In genomic region chr6:12137480-12137879, GRCh38 we compare ENCODE assay signal across 11 cellular contexts.
DNase-seq lines count a peak whose midpoint lies in the region; ATAC-seq, FAIRE-seq and TF ChIP-seq lines count a peak whose summit lies in the region.
"Had no signal": no experiment of that assay in that cellular context is flagged by ENCODE, and none has a peak within 500 bp of the region (broad histone marks: within the 10 kb centered on the region; RNA-seq: fewer than 3 reads in every experiment).

No MANE protein-coding gene starts in this region.

- 85% methylated on average over 1 of the region's 1 CpG for WGBS in K562 (ENCODE audit: insufficient coverage, low coverage, missing lambda C conversion rate)
- WGBS in transverse colon (ENCODE audit: low coverage in 1 of 2), 2 donors = 83 to 89% methylated on average over 1 of the region's 1 CpG

- no peak overlapping the region for H3K4me3 Mint-ChIP-seq in MCF 10A (ENCODE audit: unreplicated experiment)

- H3K27me3 ChIP-seq in breast epithelium (no peaks in the 10 kb centered on the region), K562 (ENCODE audit: control insufficient read depth in 2 of 2, insufficient read depth in 2 of 2, low read length in 2 of 2) (no peaks in the 10 kb centered on the region), transverse colon (no peaks in the 10 kb centered on the region)

- CTCF ChIA-PET in MCF 10A (lab: Yijun Ruan, JAX) = no interaction called here
- CTCF ChIA-PET in K562 (lab: Yijun Ruan, JAX; ENCODE audit: low intra/inter-chr PET ratio) = no interaction called here

- no peak overlapping the region for H3K27ac ChIP-seq in breast epithelium
- H3K27ac ChIP-seq in K562 (ENCODE audit: extremely low read depth, low read depth, low read length) = no peak overlapping the region
- no peak overlapping the region for H3K27ac ChIP-seq in transverse colon
- H3K27ac ChIP-seq: epithelial cell of prostate had no signal

- TF ChIP-seq CTCF in MCF 10A (IDR thresholded peaks at IDR 0.05; ENCODE audit: unreplicated experiment) = no peak
- no peak for TF ChIP-seq CTCF in breast epithelium (IDR thresholded peaks at IDR 0.05)
- no peak for TF ChIP-seq CTCF in K562 (IDR thresholded peaks at IDR 0.05 in 2 of 3, conservative IDR thresholded peaks at IDR 0.05 in 1 of 3; ENCODE audit: insufficient read depth in 2 of 3, low read depth in 1 of 3, low read length in 3 of 3)
- TF ChIP-seq CTCF in transverse colon (IDR thresholded peaks at IDR 0.05) = no peak

- no peaks in the 10 kb centered on the region for H4K20me1 ChIP-seq in K562 (replicated peaks; ENCODE audit: control insufficient read depth, insufficient read depth, low read length)

- H3K4me1 Mint-ChIP-seq in MCF 10A (ENCODE audit: insufficient read depth, unreplicated experiment) = peaks cover 16% of the 10 kb centered on the region

- FAIRE-seq in K562 (lab: Jason Lieb, UNC) = peak; percentile 68

- no peak for TF ChIP-seq RAD21 in K562 (CRISPR knock-in tag; conservative IDR thresholded peaks at IDR 0.05 in 1 of 2, IDR thresholded peaks at IDR 0.05 in 1 of 2)

- no peaks in the 10 kb centered on the region for H3K36me3 Mint-ChIP-seq in MCF 10A (ENCODE audit: insufficient read depth, unreplicated experiment)

- H3K4me2 ChIP-seq in K562 (ENCODE audit: insufficient read depth, low read length) = no peak overlapping the region

- no peaks in the 10 kb centered on the region for H3K4me1 ChIP-seq in breast epithelium
- H3K4me1 ChIP-seq in K562 (replicated peaks in 1 of 2; ENCODE audit: control insufficient read depth in 2 of 2, insufficient read depth in 2 of 2, low read length in 2 of 2) = no peaks in the 10 kb centered on the region
- H3K4me1 ChIP-seq in transverse colon = peaks cover 0 to 9% (median 2%) of the 10 kb centered on the region in 4 donors

- TF ChIP-seq POLR2A in breast epithelium (IDR thresholded peaks at IDR 0.05) (no peak), K562 (conservative IDR thresholded peaks at IDR 0.05) (no peak), transverse colon (IDR thresholded peaks at IDR 0.05) (no peak)

- intact Hi-C loops in MCF 10A (cut with micrococcal nuclease) = no loop called here
- intact Hi-C loops in breast epithelium (cut with DNase I; ENCODE audit: low total_unique reads) = no loop called here
- intact Hi-C loops in K562 (cut with micrococcal nuclease) = no loop called here
- intact Hi-C loops in transverse colon (cut with DNase I; ENCODE audit: low total_unique reads) = no loop called here

- no peaks in the 10 kb centered on the region for H3K27me3 Mint-ChIP-seq in MCF 10A (ENCODE audit: insufficient read depth, unreplicated experiment)

- H2AFZ ChIP-seq in K562 (ENCODE audit: low read depth, low read length) = no peak overlapping the region

- DNase-seq in MCF 10A (ENCODE audit: unreplicated experiment) (peak; percentile 80), breast epithelium (ENCODE audit: low spot score in 2 of 2) (no peak), K562 (ENCODE audit: extremely low read depth in 1 of 4, low spot score in 3 of 4) (peak in 3 of 4 experiments; percentile 30 to 57 (median 36)), inferior parietal cortex (ENCODE audit: extremely low spot score) (peak; percentile 72), transverse colon (peak; percentile 23), amniotic stem cell (lab: John Stamatoyannopoulos, UW) (no peak), NCI-H1930 (lab: John Stamatoyannopoulos, UW) (no peak)
- DNase-seq: activated T-cell treated with anti-CD3 and anti-CD28 coated beads, Interleukin-2, amount 50 U/mL, for 48 hours; NCI-H2081 treated with DMSO at 0.1 percent for 48 hours had no signal

- H3K9me3 Mint-ChIP-seq in MCF 10A (ENCODE audit: unreplicated experiment) = peaks cover 4% of the 10 kb centered on the region

- POLR2A ChIA-PET in MCF 10A (lab: Yijun Ruan, JAX) = interaction anchor here (1.0 kb wide), 1 partner anchor 43 kb away, joined by 3 read pairs; no protein-coding TSS in a partner anchor
- POLR2A ChIA-PET in K562 (lab: Yijun Ruan, JAX) = no interaction called here

- no peaks in the 10 kb centered on the region for H3K9me1 ChIP-seq in K562 (ENCODE audit: control insufficient read depth, insufficient read depth, low read length)

- BruUV-seq in MCF 10A (replicated peaks; lab: Mats Ljungman, UMichigan) (no TSS peak), K562 (replicated peaks; lab: Mats Ljungman, UMichigan) (no TSS peak)

- in situ Hi-C loops in K562 (cut with MboI) (no loop called here), transverse colon (cut with MboI; ENCODE audit: low pct_ligation_motif_present in 1 of 4, low pct_unique_long_range_greater_than_20kb in 1 of 4, low sequenced_read_pairs in 3 of 4) (no loop called here)

- no peak overlapping the region for H3K9ac ChIP-seq in K562 (ENCODE audit: insufficient read depth in 1 of 2, low read depth in 2 of 2, low read length in 2 of 2)

- H3K27ac Mint-ChIP-seq in MCF 10A (ENCODE audit: low read depth, unreplicated experiment) = peak overlapping the region; percentile 10

- H3K4me3 ChIP-seq in breast epithelium (no peak overlapping the region), K562 (no peak overlapping the region), transverse colon (no peak overlapping the region)

- TF ChIP-seq EP300 in K562 (IDR thresholded peaks at IDR 0.05; ENCODE audit: low read length) (no peak), transverse colon (IDR thresholded peaks at IDR 0.05; ENCODE audit: low read depth) (no peak)

- H3K9me3 ChIP-seq in breast epithelium (no peaks in the 10 kb centered on the region), K562 (replicated peaks; ENCODE audit: control insufficient read depth, insufficient read depth, low read depth, low read length) (no peaks in the 10 kb centered on the region; the same call in 1 of the 2 replicates), transverse colon (no peaks in the 10 kb centered on the region)

- H3K79me2 ChIP-seq in K562 (ENCODE audit: control insufficient read depth, insufficient read depth, low read length) = no peaks in the 10 kb centered on the region

- ATAC-seq in K562 (peak; percentile 72), GM19351 (IDR thresholded peaks at IDR 0.05; ENCODE audit: unreplicated experiment) (no peak)

- H3K36me3 ChIP-seq in breast epithelium (peaks cover 8% of the 10 kb centered on the region), K562 (ENCODE audit: control insufficient read depth, insufficient read depth, low read length) (peaks cover 61% of the 10 kb centered on the region), transverse colon (peaks cover 0 to 18% (median 9%) of the 10 kb centered on the region in 4 donors)

TF ChIP-seq in K562, 482 proteins besides CTCF, POLR2A, EP300 and RAD21:
- TF ChIP-seq SMC3 (conservative IDR thresholded peaks at IDR 0.05; ENCODE audit: insufficient read depth, low read depth, low read length) (no peak), C11orf30 (IDR thresholded peaks at IDR 0.05; ENCODE audit: low read depth) (peak; percentile 67), ZNF316 (IDR thresholded peaks at IDR 0.05) (peak; percentile 75), EGR1 (conservative IDR thresholded peaks at IDR 0.05) (no peak), NFIC (IDR thresholded peaks at IDR 0.05) (peak; percentile 71), MAFF (IDR thresholded peaks at IDR 0.05; ENCODE audit: low read length) (peak; percentile 48), NFE2 (IDR thresholded peaks at IDR 0.05; ENCODE audit: low read depth) (peak; percentile 76), MAFK (IDR thresholded peaks at IDR 0.05; ENCODE audit: low read length) (0 out of 2 replicates have a peak, but pooled peaks have one; percentile 19), POLR2H (tag; IDR thresholded peaks at IDR 0.05; ENCODE audit: low read depth) (no peak), MAFG (tag; conservative IDR thresholded peaks at IDR 0.05) (peak; percentile 59)
TF ChIP-seq in K562: peak in this region for 7.

Comparison
In these comparisons a context has a peak if more than half of its experiments do, and no peak if none do; other contexts are left out.
1. DNase-seq: peak in MCF 10A (single experiment), K562 (3 of 4), inferior parietal cortex (single experiment) and transverse colon (single experiment); none in breast epithelium (0 of 2), amniotic stem cell (single experiment) and NCI-H1930 (0 of 2).